ENCODE assay signal across 11 cellular contexts in genomic region chr2:119278385-119278784, GRCh38. TPM values are rescaled to one million over a fixed set of nuclear protein-coding genes. Genes with fewer than 3 reads are reported as not detected.
DNase-seq lines count a peak whose midpoint lies in the region; ATAC-seq, FAIRE-seq and TF ChIP-seq lines count a peak whose summit lies in the region.
"Not testable (repeated sequence)": the region's sequence is repeated elsewhere in the genome, so short reads cannot be mapped to it uniquely, and the experiment has no call there.
"Had no signal": no experiment of that assay in that cellular context is flagged by ENCODE, and none has a peak within 500 bp of the region (broad histone marks: within the 10 kb centered on the region; RNA-seq: fewer than 3 reads in every experiment).

No MANE protein-coding gene starts in this region.

- not testable (repeated sequence) for H3K4me2 ChIP-seq in K562 (ENCODE audit: insufficient read depth, low read length)

- not testable (repeated sequence) for BruUV-seq in K562 (replicated peaks; lab: Mats Ljungman, UMichigan)

- TF ChIP-seq EP300 in K562 (IDR thresholded peaks at IDR 0.05; ENCODE audit: low read length) = not testable (repeated sequence)

- TF ChIP-seq CTCF in HEK293 (tag by site-specific recombination; IDR thresholded peaks at IDR 0.05); K562 (IDR thresholded peaks at IDR 0.05 in 2 of 3, conservative IDR thresholded peaks at IDR 0.05 in 1 of 3; ENCODE audit: insufficient read depth in 2 of 3, low read depth in 1 of 3, low read length in 3 of 3); endodermal cell (conservative IDR thresholded peaks at IDR 0.05); lung (IDR thresholded peaks at IDR 0.05; ENCODE audit: control extremely low read depth, extremely low read depth): not testable (repeated sequence)

- ATAC-seq in T-helper 17 cell; K562; lung (ENCODE audit: insufficient read depth, low FRiP score): not testable (repeated sequence)

- H3K27me3 Mint-ChIP-seq in T-helper 17 cell; activated naive CD4-positive, alpha-beta T cell treated with anti-CD3 and anti-CD28 coated beads, Interleukin-2, amount 50 U/mL, for 24 hours; endodermal cell (ENCODE audit: insufficient read depth): not testable (repeated sequence)

- peaks cover 11 to 15% of the 10 kb centered on the region in 2 experiments; a peak in 3 of 5 replicates for H3K27me3 ChIP-seq in K562 (ENCODE audit: control insufficient read depth in 2 of 2, insufficient read depth in 2 of 2, low read length in 2 of 2)
- H3K27me3 ChIP-seq in endodermal cell (ENCODE audit: control insufficient read depth, insufficient read depth, low read length, poor library complexity, severe bottlenecking); lung (ENCODE audit: control insufficient read depth, insufficient read depth): not testable (repeated sequence)

- TF ChIP-seq POLR2A in K562 (conservative IDR thresholded peaks at IDR 0.05) = not testable (repeated sequence)

- CTCF ChIA-PET in HEK293 (lab: Yijun Ruan, JAX) = interaction anchor here (0.7 kb wide), 1 partner anchor 99 kb away, joined by 3 read pairs; no protein-coding TSS in a partner anchor
- CTCF ChIA-PET in K562 (lab: Yijun Ruan, JAX; ENCODE audit: low intra/inter-chr PET ratio) = not testable (repeated sequence)

- peak overlapping the region; percentile 37 for H3K4me3 Mint-ChIP-seq in T-helper 17 cell
- not testable (repeated sequence) for H3K4me3 Mint-ChIP-seq in activated naive CD4-positive, alpha-beta T cell treated with anti-CD3 and anti-CD28 coated beads, Interleukin-2, amount 50 U/mL, for 24 hours; endodermal cell

- not testable (repeated sequence) for H3K4me1 Mint-ChIP-seq in T-helper 17 cell; activated naive CD4-positive, alpha-beta T cell treated with anti-CD3 and anti-CD28 coated beads, Interleukin-2, amount 50 U/mL, for 24 hours; endodermal cell

- not testable (repeated sequence) for H3K36me3 Mint-ChIP-seq in T-helper 17 cell (ENCODE audit: low read depth); activated naive CD4-positive, alpha-beta T cell treated with anti-CD3 and anti-CD28 coated beads, Interleukin-2, amount 50 U/mL, for 24 hours; endodermal cell (ENCODE audit: low read depth)

- H3K4me1 ChIP-seq in HEK293 (ENCODE audit: control insufficient read depth, insufficient read depth, low read length); K562 (replicated peaks in 1 of 2; ENCODE audit: control insufficient read depth in 2 of 2, insufficient read depth in 2 of 2, low read length in 2 of 2); endodermal cell (ENCODE audit: control insufficient read depth, insufficient read depth, low read length); lung (ENCODE audit: control insufficient read depth in 2 of 2, insufficient read depth in 2 of 2, low read length in 2 of 2): not testable (repeated sequence)

- not testable (repeated sequence) for FAIRE-seq in K562 (lab: Jason Lieb, UNC)

- in situ Hi-C loops in K562 (cut with MboI) = loop anchor here (25.0 kb wide), 2 partner anchors 266 to 391 kb away; no protein-coding TSS in a partner anchor

- H3K27ac ChIP-seq in HEK293 (ENCODE audit: extremely low read depth, low read depth, low read length); K562 (ENCODE audit: extremely low read depth, low read depth, low read length); endodermal cell (ENCODE audit: low read depth, low read length); lung (ENCODE audit: low read depth in 1 of 2, low read length in 1 of 2): not testable (repeated sequence)

- not testable (repeated sequence) for H3K36me3 ChIP-seq in HEK293 (ENCODE audit: control insufficient read depth in 2 of 2, insufficient read depth in 1 of 2, low read length in 2 of 2); K562 (ENCODE audit: control insufficient read depth, insufficient read depth, low read length); endodermal cell (ENCODE audit: control insufficient read depth, insufficient read depth, low read length); lung (ENCODE audit: control insufficient read depth in 2 of 2, insufficient read depth in 2 of 2, low read length in 2 of 2)

- not testable (repeated sequence) for H3K9ac ChIP-seq in K562 (ENCODE audit: insufficient read depth in 1 of 2, low read depth in 2 of 2, low read length in 2 of 2); endodermal cell (ENCODE audit: extremely low read depth, low read length, poor library complexity, severe bottlenecking)

- H3K79me2 ChIP-seq in K562 (ENCODE audit: control insufficient read depth, insufficient read depth, low read length) = not testable (repeated sequence)

- intact Hi-C loops in K562 (cut with micrococcal nuclease) = not testable (repeated sequence)

- TF ChIP-seq RAD21 in K562 (CRISPR knock-in tag; conservative IDR thresholded peaks at IDR 0.05 in 1 of 2, IDR thresholded peaks at IDR 0.05 in 1 of 2) = not testable (repeated sequence)

- DNase-seq in T-helper 17 cell; K562 (ENCODE audit: extremely low read depth in 1 of 4, low spot score in 3 of 4): not testable (repeated sequence)
- DNase-seq in activated CD8-positive, alpha-beta memory T cell treated with anti-CD3 and anti-CD28 coated beads for 24 hours = peak; percentile 19
- DNase-seq in endodermal cell (peak; percentile 5), lung (ENCODE audit: low spot score) (peak; percentile 1)

- H3K9me1 ChIP-seq in K562 (ENCODE audit: control insufficient read depth, insufficient read depth, low read length) = not testable (repeated sequence)

- WGBS in K562 (ENCODE audit: insufficient coverage, low coverage, missing lambda C conversion rate) = 24% methylated on average over 2 of the region's 2 CpGs
- 71 to 86% methylated on average over 1 to 2 of the region's 2 CpGs for WGBS in endodermal cell (ENCODE audit: insufficient coverage in 1 of 2, insufficient read length in 1 of 2), 2 experiments
- 87 to 93% methylated on average over 2 of the region's 2 CpGs for WGBS in lung, 2 donors

- not testable (repeated sequence) for H3K4me3 ChIP-seq in HEK293 (ENCODE audit: low read depth, low read length); K562; endodermal cell (ENCODE audit: low read length); lung

- POLR2A ChIA-PET in HEK293 (lab: Yijun Ruan, JAX); K562 (lab: Yijun Ruan, JAX): not testable (repeated sequence)

- H3K9me3 Mint-ChIP-seq in activated naive CD4-positive, alpha-beta T cell treated with anti-CD3 and anti-CD28 coated beads, Interleukin-2, amount 50 U/mL, for 24 hours; endodermal cell: not testable (repeated sequence)

- H3K27ac Mint-ChIP-seq in T-helper 17 cell, endodermal cell: not testable (repeated sequence)
- H3K27ac Mint-ChIP-seq in activated naive CD4-positive, alpha-beta T cell treated with anti-CD3 and anti-CD28 coated beads, Interleukin-2, amount 50 U/mL, for 24 hours = peak overlapping the region; percentile 11

- H3K9me3 ChIP-seq in HEK293 (ENCODE audit: control insufficient read depth, insufficient read depth, low read depth, low read length); T-helper 17 cell (ENCODE audit: control insufficient read depth, low read length, poor library complexity, severe bottlenecking); K562 (replicated peaks; ENCODE audit: control insufficient read depth, insufficient read depth, low read depth, low read length); endodermal cell (ENCODE audit: control insufficient read depth, low read length); lung (ENCODE audit: control insufficient read depth in 2 of 2, insufficient read depth in 1 of 2, low read length in 1 of 2): not testable (repeated sequence)

- H2AFZ ChIP-seq in K562 (ENCODE audit: low read depth, low read length) = not testable (repeated sequence)

- H4K20me1 ChIP-seq in K562 (replicated peaks; ENCODE audit: control insufficient read depth, insufficient read depth, low read length) = not testable (repeated sequence)

TF ChIP-seq in HEK293, 187 proteins besides CTCF, POLR2A, EP300 and RAD21:
- peak; percentile 80 for TF ChIP-seq ZNF146 (tag by site-specific recombination; IDR thresholded peaks at IDR 0.05)

TF ChIP-seq in K562, 482 proteins besides CTCF, POLR2A, EP300 and RAD21:
- peak; percentile 91 for TF ChIP-seq ZNF146 (CRISPR knock-in tag; IDR thresholded peaks at IDR 0.05; ENCODE audit: unreplicated experiment)

RNA-seq across cellular contexts. Expression of gene STEAP3, which starts 54.8 kb away (rescaled TPM):
- total RNA-seq in T-helper 17 cell = under 1 TPM; 0.10 to 0.13 TPM
- total RNA-seq in K562 (2011; cell fraction: chromatin; rRNA removed; ENCODE audit: low replicate concordance) = 18.0 and 37.0 TPM in 2 replicates
- total RNA-seq in K562 (2011; cell fraction: nucleolus; rRNA removed) = 43.3 and 45.4 TPM in 2 replicates
- total RNA-seq in K562 (2011; cell fraction: nucleoplasm; rRNA removed) = 33.7 and 37.0 TPM in 2 replicates
- 15.6 and 23.7 TPM in 2 replicates for total RNA-seq in K562 (2014; rRNA removed)
- 8.2 and 9.0 TPM in 2 replicates for total RNA-seq in K562 (2014; rRNA removed; fragmentation: Illumina TruSeq; extraction: Trizol)
- 8.5 and 8.6 TPM in 2 replicates for total RNA-seq in K562 (2015; rRNA removed; fragmentation: Illumina TruSeq; extraction: Trizol)
- total RNA-seq in K562 (2021) = 29.8 and 31.6 TPM in 2 replicates
- polyA plus RNA-seq in K562 (2011; rRNA removed) = 7.7 and 11.7 TPM in 2 replicates
- 7.0 and 19.8 TPM in 2 replicates for polyA plus RNA-seq in K562 (2011; cell fraction: cytosol; rRNA removed)
- 14.1 and 32.9 TPM in 2 replicates for polyA plus RNA-seq in K562 (2011; cell fraction: nucleus; rRNA removed)
- 14.0 and 22.8 TPM in 2 replicates for polyA plus RNA-seq in K562 (2012)
- polyA plus RNA-seq in K562 (2014; fragmentation: Illumina TruSeq; extraction: Trizol) = 18.2 and 22.3 TPM in 2 replicates
- 1 to 10 TPM; 1.8 to 3.0 TPM for polyA plus RNA-seq in K562 (2014; fragmentation: Nextera tagmentation; extraction: Ambion mirVana)
- polyA plus RNA-seq in K562 (2014; rRNA removed) = 12.7 and 12.8 TPM in 2 replicates
- polyA minus RNA-seq in K562 (2011; rRNA and poly(A)+ RNA removed) = 8.4 and 10.0 TPM in 2 replicates
- 13.9 and 18.9 TPM in 2 replicates for polyA minus RNA-seq in K562 (2011; cell fraction: cytosol; rRNA and poly(A)+ RNA removed)
- 8.2 and 11.4 TPM in 2 replicates for polyA minus RNA-seq in K562 (2011; cell fraction: nucleus; rRNA and poly(A)+ RNA removed)
- 1 to 10 TPM; 4.4 to 7.9 TPM for total RNA-seq in endodermal cell
- polyA plus RNA-seq in endodermal cell (2013, experiment 1 of 2) = 3.2 TPM
- polyA plus RNA-seq in endodermal cell (2013, experiment 2 of 2) = 4.2 TPM
- 10 to 100 TPM in 1 of 2 donors, 1 to 10 TPM in 1; 4.3 to 47.8 TPM for total RNA-seq in lung
- polyA plus RNA-seq in lung = 10 to 100 TPM in 1 of 2 donors, 1 to 10 TPM in 1; 8.1 to 32.1 TPM
- total RNA-seq: CD4-positive, alpha-beta T cell; CD4-positive, CD25-positive, alpha-beta regulatory T cell; CD8-positive, alpha-beta T cell had no signal
- polyA plus RNA-seq: CD4-positive, alpha-beta memory T cell; CD4-positive, CD25-positive, alpha-beta regulatory T cell had no signal

Comparison
In these comparisons a context has a peak if more than half of its experiments do, and no peak if none do; other contexts are left out.
1. RNA of gene STEAP3, which starts 54.8 kb away (total RNA-seq): 4.3 to 47.8 TPM in lung, 8.2 to 45.4 TPM in K562 and 4.4 to 7.9 TPM in endodermal cell; 0.10 to 0.13 TPM in T-helper 17 cell; every median in the first group is over 4 times any median in the second.